Comparison of ENCODE assay signal across 12 cellular contexts in genomic region chr20:36469973-36470372, GRCh38.
DNase-seq lines count a peak whose midpoint lies in the region; ATAC-seq, FAIRE-seq and TF ChIP-seq lines count a peak whose summit lies in the region.
"Had no signal": no experiment of that assay in that cellular context is flagged by ENCODE, and none has a peak within 500 bp of the region (broad histone marks: within the 10 kb centered on the region; RNA-seq: fewer than 3 reads in every experiment).

No MANE protein-coding gene starts in this region.

- H3K9me1 ChIP-seq in IMR-90 (ENCODE audit: insufficient read depth, low read length), result peaks cover 69% of the 10 kb centered on the region

- H4K5ac ChIP-seq in IMR-90 (ENCODE audit: low read depth, low read length), result no peak overlapping the region

- no peak overlapping the region for H3K27ac ChIP-seq in IMR-90 (ENCODE audit: insufficient read depth, low read length)
- H3K27ac ChIP-seq in body of pancreas, result peak overlapping the region; percentile 47 to 94 (median 94)
- H3K27ac ChIP-seq in mucosa of rectum (ENCODE audit: low read depth in 2 of 2, low read length in 2 of 2), result peak overlapping the region; percentile 1 to 18
- peak overlapping the region; percentile 91 to 99 for H3K27ac ChIP-seq in tibial artery
- H3K27ac ChIP-seq: parathyroid adenoma, vagina had no signal

- no peak overlapping the region for H4K91ac ChIP-seq in IMR-90 (ENCODE audit: insufficient read depth, low read depth, low read length)

- 57% methylated on average over 1 of the region's 2 CpGs; no CpG with 5 or more reads in 1 of the 2 experiments for WGBS in IMR-90 (ENCODE audit: extremely low coverage in 2 of 2, insufficient read length in 1 of 2), 2 experiments
- 9 to 28% methylated on average over 2 of the region's 2 CpGs for WGBS in body of pancreas, 2 donors

- no peak overlapping the region for H2AK5ac ChIP-seq in IMR-90 (ENCODE audit: low read depth, low read length)

- H3K4me3 ChIP-seq in IMR-90 (ENCODE audit: insufficient read depth, low read depth, low read length) (no peak overlapping the region), body of pancreas (no peak overlapping the region), mucosa of rectum (ENCODE audit: low read length in 2 of 2) (no peak overlapping the region), tibial artery (no peak overlapping the region)
- H3K4me3 ChIP-seq: vagina had no signal

- peaks cover 100% of the 10 kb centered on the region for H4K20me1 ChIP-seq in IMR-90 (ENCODE audit: insufficient read depth, low read length)

- no peak overlapping the region for H2AFZ ChIP-seq in IMR-90 (replicated peaks; ENCODE audit: low read length, poor library complexity)
- H2AFZ ChIP-seq: parathyroid adenoma had no signal

- no peak overlapping the region for H3K4me2 ChIP-seq in IMR-90 (ENCODE audit: low read depth, low read length)

- H3K9me3 ChIP-seq in IMR-90 (ENCODE audit: control insufficient read depth, insufficient read depth, low read length) (no peaks in the 10 kb centered on the region), body of pancreas (no peaks in the 10 kb centered on the region), mucosa of rectum (ENCODE audit: control insufficient read depth in 2 of 2, low read length in 2 of 2) (no peaks in the 10 kb centered on the region), tibial artery (no peaks in the 10 kb centered on the region)
- H3K9me3 ChIP-seq: vagina had no signal

- no peak overlapping the region for H3K4ac ChIP-seq in IMR-90 (ENCODE audit: low read depth, low read length)

- dilution Hi-C loops in IMR-90 (cut with HindIII; ENCODE audit: low sequenced_read_pairs, unreplicated experiment), result no loop called here

- no peak overlapping the region for H3K56ac ChIP-seq in IMR-90 (ENCODE audit: extremely low read depth, insufficient read depth, low read length)

- peaks cover 59% of the 10 kb centered on the region for H3K4me1 ChIP-seq in IMR-90 (ENCODE audit: control insufficient read depth, insufficient read depth, low read length)
- peaks cover 100% of the 10 kb centered on the region for H3K4me1 ChIP-seq in body of pancreas
- H3K4me1 ChIP-seq in mucosa of rectum (ENCODE audit: control insufficient read depth in 2 of 2, insufficient read depth in 2 of 2, low read length in 2 of 2), result peaks cover 62 to 65% of the 10 kb centered on the region in 2 donors
- peaks cover 5 to 100% (median 91%) of the 10 kb centered on the region in 4 donors for H3K4me1 ChIP-seq in tibial artery

- DNase-seq in IMR-90, result no peak
- DNase-seq in body of pancreas, result no peak
- no peak for DNase-seq in tibial artery
- no peak for DNase-seq in SHP77 treated with DMSO at 0.1 percent for 48 hours (lab: John Stamatoyannopoulos, UW)
- no peak for DNase-seq in GM12891 (ENCODE audit: insufficient read length, low spot score)
- DNase-seq: amygdala, cortex of kidney had no signal

- H3K23ac ChIP-seq in IMR-90 (ENCODE audit: low read depth, low read length), result peak overlapping the region; percentile 70; the same call in 1 of the 2 replicates

- H2BK15ac ChIP-seq in IMR-90 (ENCODE audit: low read depth, low read length), result no peak overlapping the region

- in situ Hi-C loops in IMR-90 (cut with MboI; ENCODE audit: low sequenced_read_pairs), result no loop called here

- CTCF ChIA-PET in IMR-90 (lab: Yijun Ruan, JAX), result no interaction called here

- no peak for TF ChIP-seq RAD21 in IMR-90 (IDR thresholded peaks at IDR 0.05; ENCODE audit: low read length)

- no peak overlapping the region for H2BK20ac ChIP-seq in IMR-90 (ENCODE audit: low read depth, low read length)

- BruUV-seq in IMR-90 (replicated peaks; lab: Mats Ljungman, UMichigan), result no TSS peak

- intact Hi-C loops in IMR-90 (cut with micrococcal nuclease), result no loop called here
- intact Hi-C loops in body of pancreas (cut with DNase I), result no loop called here
- intact Hi-C loops in tibial artery (cut with DNase I; ENCODE audit: low total_unique reads), result no loop called here

- no peak overlapping the region for H4K8ac ChIP-seq in IMR-90 (ENCODE audit: low read depth in 2 of 2, low read length in 2 of 2)

- H3K18ac ChIP-seq in IMR-90 (ENCODE audit: low read depth, low read length), result no peak overlapping the region

- FAIRE-seq in GM12891 (lab: Jason Lieb, UNC), result no peak
- FAIRE-seq: GM18507 had no signal

- H2BK5ac ChIP-seq in IMR-90 (ENCODE audit: low read depth, low read length, poor library complexity, severe bottlenecking), result no peak overlapping the region

- no peak overlapping the region for H3K14ac ChIP-seq in IMR-90 (replicated peaks; ENCODE audit: low read depth, low read length)

- ATAC-seq in IMR-90 (ENCODE audit: low read depth) (no peak), body of pancreas (peak; percentile 2), HG03521 (IDR thresholded peaks at IDR 0.05; ENCODE audit: unreplicated experiment) (no peak)

- H3K27me3 ChIP-seq in IMR-90 (ENCODE audit: control insufficient read depth, insufficient read depth, low read length), result no peaks in the 10 kb centered on the region
- H3K27me3 ChIP-seq in body of pancreas, result no peaks in the 10 kb centered on the region
- no peaks in the 10 kb centered on the region for H3K27me3 ChIP-seq in mucosa of rectum (ENCODE audit: control insufficient read depth in 2 of 2, insufficient read depth in 2 of 2, low read length in 2 of 2)
- no peaks in the 10 kb centered on the region for H3K27me3 ChIP-seq in tibial artery
- H3K27me3 ChIP-seq: vagina had no signal

- TF ChIP-seq CTCF in IMR-90 (conservative IDR thresholded peaks at IDR 0.05; ENCODE audit: low read depth, low read length), result no peak
- TF ChIP-seq CTCF in body of pancreas (IDR thresholded peaks at IDR 0.05), result no peak
- no peak for TF ChIP-seq CTCF in tibial artery (IDR thresholded peaks at IDR 0.05)

- H3K9ac ChIP-seq in IMR-90 (ENCODE audit: low read depth, low read length) (no peak overlapping the region), mucosa of rectum (ENCODE audit: low read depth in 1 of 2, low read length in 2 of 2) (peak overlapping the region in 1 of 2 donors; percentile 5)
- H3K9ac ChIP-seq: parathyroid adenoma had no signal

- POLR2A ChIA-PET in IMR-90 (lab: Charles Lee; ENCODE audit: unreplicated experiment), result no interaction called here

- H3K36me3 ChIP-seq in IMR-90 (ENCODE audit: control insufficient read depth, insufficient read depth, low read length) (peaks cover 11% of the 10 kb centered on the region; the same call in 1 of the 2 replicates), body of pancreas (replicated peaks in 1 of 2; ENCODE audit: insufficient read depth in 1 of 2, low read depth in 2 of 2) (no peaks in the 10 kb centered on the region), mucosa of rectum (ENCODE audit: control insufficient read depth in 2 of 2, insufficient read depth in 2 of 2, low read length in 2 of 2) (no peaks in the 10 kb centered on the region), tibial artery (no peaks in the 10 kb centered on the region)
- H3K36me3 ChIP-seq: vagina had no signal

- TF ChIP-seq POLR2A in IMR-90 (IDR thresholded peaks at IDR 0.05; ENCODE audit: low read depth, low read length) (no peak), body of pancreas (IDR thresholded peaks at IDR 0.05) (no peak), GM12891 (IDR thresholded peaks at IDR 0.05; ENCODE audit: low read depth, low read length) (no peak)

- no peak overlapping the region for H2BK120ac ChIP-seq in IMR-90 (ENCODE audit: low read depth, low read length)

- no peak overlapping the region for H2AK9ac ChIP-seq in IMR-90 (replicated peaks; ENCODE audit: low read depth, low read length, poor library complexity)

- peaks cover 13 to 89% of the 10 kb centered on the region in 2 experiments; a peak in 3 of 4 replicates for H3K79me1 ChIP-seq in IMR-90 (ENCODE audit: low read depth in 1 of 2, low read length in 2 of 2)

TF ChIP-seq in IMR-90, 13 proteins besides CTCF, POLR2A, EP300 and RAD21 (continues in another document):
- TF ChIP-seq RFX5 (IDR thresholded peaks at IDR 0.05; ENCODE audit: low read depth, low read length) (no peak), FOS (IDR thresholded peaks at IDR 0.05; ENCODE audit: low read depth, low read length) (no peak), NFE2L2 (IDR thresholded peaks at IDR 0.05; ENCODE audit: low read depth, low read length) (no peak), RCOR1 (IDR thresholded peaks at IDR 0.05; ENCODE audit: insufficient replicate concordance, low read length) (no peak), MAFK (IDR thresholded peaks at IDR 0.05; ENCODE audit: low read depth, low read length) (no peak), CEBPB (IDR thresholded peaks at IDR 0.05; ENCODE audit: low read depth, low read length) (no peak), BHLHE40 (IDR thresholded peaks at IDR 0.05; ENCODE audit: low read depth, low read length) (no peak), MXI1 (IDR thresholded peaks at IDR 0.05; ENCODE audit: borderline replicate concordance, low read depth, low read length) (no peak), CHD1 (IDR thresholded peaks at IDR 0.05; ENCODE audit: low read depth, low read length) (no peak)

TF ChIP-seq in GM12891, 5 proteins besides CTCF, POLR2A, EP300 and RAD21:
- no peak for TF ChIP-seq POLR2AphosphoS5 (IDR thresholded peaks at IDR 0.05; ENCODE audit: low read depth, low read length)
- TF ChIP-seq SPI1 (IDR thresholded peaks at IDR 0.05; ENCODE audit: low read depth, low read length), result no peak
- TF ChIP-seq POU2F2 (IDR thresholded peaks at IDR 0.05; ENCODE audit: low read depth, low read length), result no peak
- TF ChIP-seq TAF1 (IDR thresholded peaks at IDR 0.05; ENCODE audit: low read depth, low read length), result no peak
- TF ChIP-seq PAX5 (IDR thresholded peaks at IDR 0.05; ENCODE audit: insufficient read depth, low read length, severe bottlenecking), result no peak
TF ChIP-seq in GM12891: peak in this region for 0.
